In the genomic region with DNA sequence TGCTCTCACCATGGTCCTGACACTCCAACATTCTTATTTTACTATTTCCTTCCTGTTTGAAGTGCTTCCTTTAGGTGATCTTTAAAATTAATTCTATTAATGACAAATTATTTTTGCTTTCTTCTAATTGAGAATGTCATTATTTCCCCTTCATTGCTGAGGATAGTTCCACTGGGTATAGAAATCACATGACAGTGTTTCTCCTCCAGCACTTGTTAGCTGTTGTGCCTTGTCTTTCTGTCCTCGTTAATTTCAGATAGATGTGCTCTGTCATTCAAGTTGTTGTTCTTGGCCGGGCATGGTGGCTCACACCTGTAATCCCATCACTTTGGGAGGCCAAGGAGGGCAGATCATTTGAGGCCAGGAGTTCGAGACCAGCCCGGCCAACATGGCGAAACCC, we compare ENCODE assay signal across 6 cellular contexts.
"Had no signal": no experiment of that assay in that cellular context is flagged by ENCODE, and none has a peak within 500 bp of the region (broad histone marks: within the 10 kb centered on the region; RNA-seq: fewer than 3 reads in every experiment).

No MANE protein-coding gene starts in this region.

- FAIRE-seq: HTR-8/SVneo had no signal

- H3K4me3 Mint-ChIP-seq: IgD-negative memory B cell had no signal

- H3K27ac ChIP-seq: HL-60 had no signal

- H3K4me1 Mint-ChIP-seq: IgD-negative memory B cell had no signal

- H3K36me3 Mint-ChIP-seq: IgD-negative memory B cell had no signal

- DNase-seq: IMR-90, KBM-7, KG1 had no signal

- H3K27ac Mint-ChIP-seq: IgD-negative memory B cell had no signal
